ENCODE assay signal across 15 cellular contexts in the genomic region with DNA sequence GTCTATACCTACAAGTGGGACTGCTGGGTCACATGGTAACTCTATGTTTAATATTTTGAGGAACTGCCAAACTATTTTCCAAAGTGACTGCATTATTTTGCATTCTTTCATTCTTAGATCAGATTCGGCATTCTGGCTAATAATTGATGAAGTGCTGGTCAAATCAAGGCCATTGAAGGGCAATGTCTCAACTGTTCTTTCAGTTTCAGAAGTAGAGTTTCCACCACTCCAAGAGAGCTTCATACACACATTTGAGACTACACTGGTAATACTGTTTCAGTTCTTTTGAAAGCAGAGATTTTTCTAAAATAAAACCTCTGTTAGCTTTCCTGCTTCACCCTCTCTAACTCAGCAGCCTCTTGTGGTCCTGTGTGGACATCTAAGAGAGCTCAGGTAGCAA.
DNase-seq lines count a peak whose midpoint lies in the region; ATAC-seq and TF ChIP-seq lines count a peak whose summit lies in the region.
"Had no signal": no experiment of that assay in that cellular context is flagged by ENCODE, and none has a peak within 500 bp of the region (broad histone marks: within the 10 kb centered on the region; RNA-seq: fewer than 3 reads in every experiment).

No MANE protein-coding gene starts in this region.

- peak overlapping the region; percentile 72 for H3K4me2 ChIP-seq in KMS-11

- no peak for TF ChIP-seq CTCF in KMS-11 (conservative IDR thresholded peaks at IDR 0.05; ENCODE audit: low read depth, low read length)

- no peak overlapping the region for H3K4me3 ChIP-seq in KMS-11 (IDR thresholded peaks at IDR 0.05; ENCODE audit: insufficient read depth, low read depth, low read length)
- H3K4me3 ChIP-seq: testis had no signal

- DNase-seq in SHP77 (lab: John Stamatoyannopoulos, UW) (no peak), NCI-H2081 (lab: John Stamatoyannopoulos, UW) (no peak), NOMO-1 treated with dmso at 0.1 percent for 144 hours (lab: John Stamatoyannopoulos, UW; ENCODE audit: unreplicated experiment) (no peak), NCI-H1417 treated with DMSO at 0.1 percent for 48 hours (lab: John Stamatoyannopoulos, UW) (no peak)
- DNase-seq: activated CD4-positive, alpha-beta T cell treated with anti-CD3 and anti-CD28 coated beads, Interleukin-2, amount 50 U/mL, for 4 hours; activated naive CD4-positive, alpha-beta T cell treated with anti-CD3 and anti-CD28 coated beads for 36 hours; EL; OCI-M1; right cardiac atrium; T-helper 17 cell; testis had no signal

- peak overlapping the region; percentile 38; the same call in 1 of the 2 replicates for H3K9ac ChIP-seq in KMS-11

- H3K27me3 ChIP-seq in KMS-11 (ENCODE audit: insufficient read depth, low read depth) = no peaks in the 10 kb centered on the region
- H3K27me3 ChIP-seq: testis had no signal

- H3K27ac ChIP-seq in KMS-11 = peak overlapping the region; percentile 87
- H3K27ac ChIP-seq: testis had no signal

- H3K4me1 ChIP-seq in KMS-11 (ENCODE audit: low read depth, poor library complexity, severe bottlenecking) = peaks cover 85% of the 10 kb centered on the region
- H3K4me1 ChIP-seq: testis had no signal

- no peaks in the 10 kb centered on the region for H4K20me1 ChIP-seq in KMS-11 (ENCODE audit: insufficient read depth)

- no peak overlapping the region for H2AFZ ChIP-seq in KMS-11 (ENCODE audit: low read depth)

- ATAC-seq in GM18508 (IDR thresholded peaks at IDR 0.05; ENCODE audit: insufficient read depth, unreplicated experiment) (peak; percentile 87), GM21360 (IDR thresholded peaks at IDR 0.05; ENCODE audit: unreplicated experiment) (peak; percentile 53), HG02970 (IDR thresholded peaks at IDR 0.05; ENCODE audit: low FRiP score, unreplicated experiment) (peak; percentile 75)
- ATAC-seq: right cardiac atrium, T-helper 17 cell had no signal

- no peaks in the 10 kb centered on the region for H3K79me2 ChIP-seq in KMS-11 (ENCODE audit: insufficient read depth, low read depth)

- no peaks in the 10 kb centered on the region for H3K36me3 ChIP-seq in KMS-11 (ENCODE audit: insufficient read depth)
